ENCODE assay signal across 1 cellular context in genomic region chr15:82936966-82937647, GRCh38.
A peak's percentile ranks its signal among the peaks of the same experiment; 100 is the strongest.
TF ChIP-seq lines count a peak whose summit lies in the region.

No MANE protein-coding gene starts in this region.

TF ChIP-seq in HepG2, 621 proteins besides CTCF, POLR2A, EP300 and RAD21 (continued from another document):
- TF ChIP-seq ARID5B (CRISPR knock-in tag; IDR thresholded peaks at IDR 0.05) = peak; percentile 39; the same call in 1 of the 2 replicates
- no peak for TF ChIP-seq PRDM4 (CRISPR knock-in tag; IDR thresholded peaks at IDR 0.05; ENCODE audit: borderline replicate concordance)
- peak; percentile 66 for TF ChIP-seq SAP130 (CRISPR knock-in tag; IDR thresholded peaks at IDR 0.05; ENCODE audit: low read depth)
- TF ChIP-seq TGIF2 (CRISPR knock-in tag; IDR thresholded peaks at IDR 0.05) = 0 out of 2 replicates have a peak, but pooled peaks have one; percentile 40
- no peak for TF ChIP-seq SRSF4 (IDR thresholded peaks at IDR 0.05; ENCODE audit: low read depth, low read length, poor library complexity, severe bottlenecking)
- no peak for TF ChIP-seq JARID2 (CRISPR knock-in tag; IDR thresholded peaks at IDR 0.05; ENCODE audit: insufficient replicate concordance)
- TF ChIP-seq CBFB (CRISPR knock-in tag; IDR thresholded peaks at IDR 0.05) = no peak
